17 cellular contexts compared by ENCODE assay signal in the genomic region with DNA sequence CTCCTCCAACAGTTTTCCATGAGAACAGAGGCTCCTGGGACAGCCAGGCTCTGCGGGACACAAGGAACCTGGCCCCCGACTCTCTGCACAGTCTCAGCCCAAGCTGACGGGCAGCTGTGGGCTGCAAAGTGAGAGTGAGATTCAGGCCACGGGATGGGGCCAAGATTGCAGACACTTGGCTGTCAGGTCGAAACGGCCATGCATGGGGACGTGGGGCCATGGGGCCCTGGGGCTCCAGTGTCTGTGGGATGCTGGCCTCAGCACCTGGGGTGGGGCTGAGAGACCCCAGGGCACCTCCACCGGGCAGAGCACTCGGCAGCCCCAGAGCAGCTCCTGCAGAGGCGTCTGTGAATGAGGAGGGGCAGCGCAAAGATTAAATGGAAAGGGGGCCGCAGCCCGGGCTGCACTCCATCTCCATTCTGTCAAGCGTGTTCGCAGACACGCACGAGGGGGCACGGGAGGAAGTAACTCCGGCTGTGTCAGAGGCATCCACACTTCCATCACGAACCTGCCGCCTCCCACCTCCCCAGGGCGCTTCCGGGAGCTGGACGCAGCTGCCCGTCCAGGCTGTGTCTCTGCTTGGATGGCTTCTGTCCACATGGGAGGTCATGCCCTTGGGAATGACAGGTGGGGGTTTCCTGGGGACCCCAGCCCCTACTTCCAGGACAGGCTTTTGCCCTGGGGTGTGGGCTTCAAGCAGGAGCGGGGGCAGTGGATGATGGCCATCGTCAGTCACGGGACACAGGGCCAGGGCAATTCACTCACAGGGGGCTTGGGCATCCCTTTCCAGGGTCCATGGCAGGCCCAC.
DNase-seq lines count a peak whose midpoint lies in the region; ATAC-seq, FAIRE-seq and TF ChIP-seq lines count a peak whose summit lies in the region.
"Had no signal": no experiment of that assay in that cellular context is flagged by ENCODE, and none has a peak within 500 bp of the region (broad histone marks: within the 10 kb centered on the region; RNA-seq: fewer than 3 reads in every experiment).

No MANE protein-coding gene starts in this region.

- no peak overlapping the region for H4K5ac ChIP-seq in H1 (ENCODE audit: insufficient read length, low read depth, low read length)

- H3K9ac ChIP-seq in BLaER1: no peak overlapping the region
- no peak overlapping the region for H3K9ac ChIP-seq in H1 (replicated peaks in 1 of 4; ENCODE audit: extremely low read depth in 1 of 4, low read depth in 3 of 4, low read length in 3 of 4)

- no peak for TF ChIP-seq CTCF in H1 (IDR thresholded peaks at IDR 0.05; ENCODE audit: control extremely low read depth in 1 of 3, insufficient read depth in 1 of 3, low read depth in 1 of 3, low read length in 3 of 3)
- no peak for TF ChIP-seq CTCF in lower lobe of right lung (IDR thresholded peaks at IDR 0.05)

- DNase-seq in activated effector memory CD4-positive, alpha-beta T cell treated with anti-CD3 and anti-CD28 coated beads, Interleukin-2, amount 50 U/mL, for 16 hours: peak; percentile 46
- DNase-seq in activated effector memory CD4-positive, alpha-beta T cell treated with Interleukin-2 at 50 U/mL for 16 hours: no peak
- no peak for DNase-seq in H1 (ENCODE audit: low read depth in 1 of 2, low spot score in 2 of 2)
- DNase-seq in lower lobe of right lung: peak; percentile 19
- no peak for DNase-seq in NCI-H2029 (lab: John Stamatoyannopoulos, UW)
- DNase-seq in pons (ENCODE audit: low spot score): no peak
- DNase-seq: 8988T, BE2C, DMS79 treated with DMSO at 0.1 percent for 48 hours, KBM-7, MV-4-11, NCI-H1417, NCI-H2081, NCI-H774 had no signal

- H3K36me3 ChIP-seq in BLaER1 (no peaks in the 10 kb centered on the region), H1 (ENCODE audit: control insufficient read depth in 2 of 4, insufficient read depth in 4 of 4, low read length in 3 of 4) (no peaks in the 10 kb centered on the region), lower lobe of right lung (no peaks in the 10 kb centered on the region)
- H3K36me3 ChIP-seq: BE2C had no signal

- no peak overlapping the region for H3K23ac ChIP-seq in H1 (ENCODE audit: insufficient read length)

- no peak overlapping the region for H3K14ac ChIP-seq in H1 (ENCODE audit: insufficient read length)

- H3K27ac ChIP-seq in BLaER1 (peak overlapping the region; percentile 38; the same call in 1 of the 2 replicates), H1 (ENCODE audit: low read depth, low read length) (no peak overlapping the region), lower lobe of right lung (no peak overlapping the region)
- H3K27ac ChIP-seq: RWPE1 had no signal

- peaks cover 7% of the 10 kb centered on the region; the same call in 1 of the 2 replicates for H4K20me1 ChIP-seq in BLaER1
- H4K20me1 ChIP-seq in H1 (replicated peaks in 1 of 2; ENCODE audit: control insufficient read depth in 1 of 2, insufficient read depth in 2 of 2, low read length in 2 of 2): no peaks in the 10 kb centered on the region

- ATAC-seq in lower lobe of right lung (no peak), GM18511 (IDR thresholded peaks at IDR 0.05; ENCODE audit: unreplicated experiment) (no peak)

- no peak overlapping the region for H4K91ac ChIP-seq in H1 (replicated peaks; ENCODE audit: insufficient read length, low read length)

- H3K27me3 ChIP-seq in BLaER1 (no peaks in the 10 kb centered on the region), H1 (replicated peaks in 1 of 4; ENCODE audit: control insufficient read depth in 3 of 4, extremely low read depth in 1 of 4, insufficient read depth in 3 of 4, low read length in 3 of 4) (peaks cover 0 to 2% (median 0%) of the 10 kb centered on the region in 4 experiments; a peak in 1 of 7 replicates), lower lobe of right lung (ENCODE audit: low read depth) (peaks cover 41% of the 10 kb centered on the region)

- H2BK5ac ChIP-seq in H1 (ENCODE audit: low read depth, low read length): no peak overlapping the region

- no peak overlapping the region for H2BK120ac ChIP-seq in H1 (replicated peaks; ENCODE audit: low read depth, low read length)

- CTCF ChIA-PET in H1 (lab: Charles Lee; ENCODE audit: partially characterized antibody): interaction anchor here (0.7 to 2.6 kb wide), 5 partner anchors 24 to 171 kb away, joined by 3 to 9 read pairs (median 3); no protein-coding TSS in a partner anchor

- peak overlapping the region; percentile 46; the same call in 1 of the 2 replicates for H4K8ac ChIP-seq in H1 (ENCODE audit: extremely low read depth, insufficient read depth, low read length)

- 93% methylated on average over 22 of the region's 28 CpGs; no CpG with 5 or more reads in 1 of the 2 experiments for WGBS in H1 (ENCODE audit: extremely low coverage in 1 of 2, insufficient coverage in 1 of 2, insufficient read length in 1 of 2, insufficient replicate concordance in 2 of 2, low coverage in 1 of 2, low lambda C conversion rate in 2 of 2, missing lambda C conversion rate in 1 of 2), 2 experiments

- TF ChIP-seq POLR2A in H1 (IDR thresholded peaks at IDR 0.05; ENCODE audit: control extremely low read depth in 1 of 2, low read depth in 2 of 2, low read length in 2 of 2): no peak

- no peak overlapping the region for H2BK12ac ChIP-seq in H1 (ENCODE audit: low read depth, low read length)

- H3K79me2 ChIP-seq in H1 (ENCODE audit: control insufficient read depth in 1 of 2, insufficient read depth in 2 of 2, low read length in 2 of 2): no peaks in the 10 kb centered on the region

- H3K56ac ChIP-seq in H1 (replicated peaks; ENCODE audit: insufficient read length, low read depth, low read length): no peak overlapping the region

- no peak overlapping the region for H2AK5ac ChIP-seq in H1 (ENCODE audit: low read depth, low read length)

- H2BK15ac ChIP-seq in H1 (ENCODE audit: low read length): no peak overlapping the region

- no peak overlapping the region for H2BK20ac ChIP-seq in H1 (ENCODE audit: low read length)

- no peaks in the 10 kb centered on the region for H3K79me1 ChIP-seq in H1 (ENCODE audit: low read depth, low read length)

- H3K23me2 ChIP-seq in H1 (ENCODE audit: low read depth, low read length): no peaks in the 10 kb centered on the region

- no peak overlapping the region for H3K4me3 ChIP-seq in BLaER1
- H3K4me3 ChIP-seq in H1 (ENCODE audit: extremely low read depth in 1 of 4, insufficient read depth in 2 of 4, low read depth in 3 of 4, low read length in 4 of 4): no peak overlapping the region
- H3K4me3 ChIP-seq in lower lobe of right lung: no peak overlapping the region

- H3K4ac ChIP-seq in H1 (replicated peaks; ENCODE audit: insufficient read length, low read depth, low read length): no peak overlapping the region

- no peak for TF ChIP-seq RAD21 in H1 (IDR thresholded peaks at IDR 0.05 in 1 of 2, conservative IDR thresholded peaks at IDR 0.05 in 1 of 2; ENCODE audit: low read depth in 2 of 2, low read length in 2 of 2)

- POLR2A ChIA-PET in H1 (lab: Charles Lee; ENCODE audit: partially characterized antibody): interaction anchor here (1.0 kb wide), 1 partner anchor 9 kb away, joined by 3 read pairs; no protein-coding TSS in a partner anchor

- no peak for TF ChIP-seq EP300 in H1 (IDR thresholded peaks at IDR 0.05; ENCODE audit: borderline replicate concordance in 1 of 2, low read depth in 2 of 2, low read length in 2 of 2)

- no peak overlapping the region for H3K18ac ChIP-seq in H1 (ENCODE audit: extremely low read depth, low read length)

- H2AFZ ChIP-seq in H1 (ENCODE audit: low read length): no peak overlapping the region

- FAIRE-seq in H1 (lab: Jason Lieb, UNC): no peak

- intact Hi-C loops in lower lobe of right lung (cut with DNase I): no loop called here

- H3K9me3 ChIP-seq in BLaER1 (peaks cover 27% of the 10 kb centered on the region), H1 (ENCODE audit: insufficient read depth in 2 of 2, low read depth in 1 of 2, low read length in 1 of 2) (peaks cover 8 to 22% of the 10 kb centered on the region in 2 experiments; a peak in 3 of 4 replicates), lower lobe of right lung (peaks cover 7% of the 10 kb centered on the region)
- H3K9me3 ChIP-seq: BE2C had no signal

- H3K4me1 ChIP-seq in BLaER1 (peaks cover 19% of the 10 kb centered on the region), H1 (replicated peaks in 1 of 4; ENCODE audit: control insufficient read depth in 3 of 4, insufficient read depth in 4 of 4, low read length in 3 of 4) (no peaks in the 10 kb centered on the region), lower lobe of right lung (no peaks in the 10 kb centered on the region)
- H3K4me1 ChIP-seq: BE2C had no signal

- peak overlapping the region; percentile 77 for H3K4me2 ChIP-seq in BLaER1
- H3K4me2 ChIP-seq in H1 (ENCODE audit: insufficient read depth in 1 of 2, low read depth in 2 of 2, low read length in 2 of 2): no peak overlapping the region

TF ChIP-seq in H1, 55 proteins besides CTCF, POLR2A, EP300 and RAD21:
- TF ChIP-seq TCF12 (IDR thresholded peaks at IDR 0.05; ENCODE audit: low read depth, low read length) (no peak), FOSL1 (IDR thresholded peaks at IDR 0.05; ENCODE audit: insufficient read depth, low read depth, low read length) (no peak), KDM5A (IDR thresholded peaks at IDR 0.05; ENCODE audit: low read length) (no peak), SIX5 (IDR thresholded peaks at IDR 0.05; ENCODE audit: low read depth, low read length) (no peak), KDM4A (IDR thresholded peaks at IDR 0.05; ENCODE audit: low read depth, low read length, severe bottlenecking) (no peak), HDAC6 (IDR thresholded peaks at IDR 0.05; ENCODE audit: low read depth, low read length) (no peak), SUZ12 (IDR thresholded peaks at IDR 0.05; ENCODE audit: low read length) (no peak), NRF1 (IDR thresholded peaks at IDR 0.05; ENCODE audit: low read depth, low read length) (no peak), GTF2F1 (IDR thresholded peaks at IDR 0.05; ENCODE audit: borderline replicate concordance, low read depth, low read length) (no peak), RXRA (IDR thresholded peaks at IDR 0.05; ENCODE audit: insufficient read depth, low read depth, low read length) (no peak), EGR1 (IDR thresholded peaks at IDR 0.05; ENCODE audit: borderline replicate concordance, low read depth, low read length) (no peak), SIN3A (conservative IDR thresholded peaks at IDR 0.05 in 1 of 2, IDR thresholded peaks at IDR 0.05 in 1 of 2; ENCODE audit: low read depth in 1 of 2, low read length in 2 of 2) (no peak), CHD2 (IDR thresholded peaks at IDR 0.05; ENCODE audit: low read length) (no peak)

Comparison
In these comparisons a context has a peak if more than half of its experiments do, and no peak if none do; other contexts are left out.
1. DNase-seq: peak in activated effector memory CD4-positive, alpha-beta T cell treated with anti-CD3 and anti-CD28 coated beads, Interleukin-2, amount 50 U/mL, for 16 hours (single experiment) and lower lobe of right lung (single experiment); none in activated effector memory CD4-positive, alpha-beta T cell treated with Interleukin-2 at 50 U/mL for 16 hours (single experiment), H1 (0 of 2), NCI-H2029 (single experiment) and pons (single experiment).